Comparison of ENCODE assay signal across 18 cellular contexts in genomic region chr2:101331202-101331601, GRCh38. TPM values are rescaled to one million over a fixed set of nuclear protein-coding genes. Genes with fewer than 3 reads are reported as not detected.
A peak's percentile ranks its signal among the peaks of the same experiment; 100 is the strongest.
DNase-seq lines count a peak whose midpoint lies in the region; ATAC-seq, FAIRE-seq and TF ChIP-seq lines count a peak whose summit lies in the region.
"Had no signal": no experiment of that assay in that cellular context is flagged by ENCODE, and none has a peak within 500 bp of the region (broad histone marks: within the 10 kb centered on the region; RNA-seq: fewer than 3 reads in every experiment).

No MANE protein-coding gene starts in this region.

- H3K36me3 ChIP-seq in keratinocyte (ENCODE audit: control insufficient read depth in 2 of 2, extremely low read depth in 1 of 2, insufficient read depth in 2 of 2, low read length in 2 of 2) (no peaks in the 10 kb centered on the region), suprapubic skin (no peaks in the 10 kb centered on the region)
- H3K36me3 ChIP-seq: lower lobe of right lung, thyroid gland had no signal

- dilution Hi-C loops in keratinocyte (cut with MboI; ENCODE audit: extremely low pct_ligation_motif_present, low sequenced_read_pairs), result no loop called here

- ATAC-seq in activated naive CD4-positive, alpha-beta T cell treated with anti-CD3 and anti-CD28 coated beads, Interleukin-2, amount 50 U/mL, for 72 hours, result no peak
- ATAC-seq in HG03095 (IDR thresholded peaks at IDR 0.05; ENCODE audit: unreplicated experiment), result no peak
- ATAC-seq: PC-3 had no signal

- no peaks in the 10 kb centered on the region for H3K9me1 ChIP-seq in keratinocyte (ENCODE audit: control insufficient read depth, extremely low read depth, insufficient read depth, low read length)

- H3K4me1 ChIP-seq in keratinocyte (ENCODE audit: control insufficient read depth, extremely low read depth, insufficient read depth, low read length) (peaks cover 35% of the 10 kb centered on the region), suprapubic skin (peaks cover 43% of the 10 kb centered on the region)

- no peak for FAIRE-seq in keratinocyte (lab: Jason Lieb, UNC)

- H3K27ac Mint-ChIP-seq in activated naive CD4-positive, alpha-beta T cell treated with anti-CD3 and anti-CD28 coated beads, Interleukin-2, amount 50 U/mL, for 72 hours, result peak overlapping the region; percentile 37 to 81
- no peak overlapping the region for H3K27ac Mint-ChIP-seq in activated naive CD4-positive, alpha-beta T cell treated with anti-CD3 and anti-CD28 coated beads, Interleukin-2, amount 10 ng/mL, durations not matched to agents 7 days and 5 days
- peak overlapping the region; percentile 74 for H3K27ac Mint-ChIP-seq in activated T-helper 1 cell treated with anti-CD3 and anti-CD28 coated beads, Interleukin-12 subunit alpha, Interleukin-12 subunit beta, Interleukin-2, Interleukin-4 antibody, amounts not matched to agents 30 ng/mL and 10 ng/mL and 1 ng/mL, durations not matched to agents 14 hours and 24 hours and 36 hours
- H3K27ac Mint-ChIP-seq in CD14-positive monocyte, result peak overlapping the region in 3 of 7 donors; percentile 85 to 91 (median 88)

- H3K79me2 ChIP-seq in keratinocyte (ENCODE audit: control insufficient read depth, insufficient read depth, low read length), result no peaks in the 10 kb centered on the region

- no peak overlapping the region for H3K4me3 Mint-ChIP-seq in activated naive CD4-positive, alpha-beta T cell treated with anti-CD3 and anti-CD28 coated beads, Interleukin-2, amount 10 ng/mL, durations not matched to agents 7 days and 5 days
- H3K4me3 Mint-ChIP-seq in activated T-helper 1 cell treated with anti-CD3 and anti-CD28 coated beads, Interleukin-12 subunit alpha, Interleukin-12 subunit beta, Interleukin-2, Interleukin-4 antibody, amounts not matched to agents 30 ng/mL and 10 ng/mL and 1 ng/mL, durations not matched to agents 14 hours and 24 hours and 36 hours, result no peak overlapping the region
- H3K4me3 Mint-ChIP-seq in CD14-positive monocyte, result no peak overlapping the region
- H3K4me3 Mint-ChIP-seq: activated CD4-positive, alpha-beta T cell treated with anti-CD3 and anti-CD28 coated beads, Interleukin-2, amount 10 ng/mL, durations not matched to agents 24 days and 14 days had no signal

- H3K9me3 ChIP-seq in keratinocyte (ENCODE audit: control insufficient read depth, low read depth, low read length), result no peaks in the 10 kb centered on the region
- H3K9me3 ChIP-seq in suprapubic skin, result no peaks in the 10 kb centered on the region
- H3K9me3 ChIP-seq: lower lobe of right lung, thyroid gland had no signal

- CTCF ChIA-PET in activated naive CD4-positive, alpha-beta T cell treated with anti-CD3 and anti-CD28 coated beads, Interleukin-2, amount 10 ng/mL, durations not matched to agents 7 days and 5 days (lab: Charles Lee), result interaction anchor here (1.0 to 3.9 kb wide), 3 partner anchors 10 to 50 kb away, joined by 4 to 32 read pairs (median 4); partner anchors contain the start of gene RNF149

- peak overlapping the region; percentile 67 for H3K4me2 ChIP-seq in keratinocyte (ENCODE audit: control insufficient read depth, extremely low read depth, insufficient read depth, low read depth, low read length)

- intact Hi-C loops in activated T-helper 1 cell treated with anti-CD3 and anti-CD28 coated beads, Interleukin-12 subunit alpha, Interleukin-12 subunit beta, Interleukin-2, Interleukin-4 antibody, amounts not matched to agents 30 ng/mL and 10 ng/mL and 1 ng/mL, durations not matched to agents 14 hours and 24 hours and 36 hours (cut with micrococcal nuclease), result no loop called here
- intact Hi-C loops in CD14-positive monocyte (cut with micrococcal nuclease), result no loop called here

- H3K27me3 ChIP-seq in keratinocyte (ENCODE audit: control insufficient read depth, extremely low read depth, insufficient read depth, low read length) (no peaks in the 10 kb centered on the region), suprapubic skin (no peaks in the 10 kb centered on the region)
- H3K27me3 ChIP-seq: thyroid gland had no signal

- H3K9me3 Mint-ChIP-seq in activated naive CD4-positive, alpha-beta T cell treated with anti-CD3 and anti-CD28 coated beads, Interleukin-2, amount 50 U/mL, for 72 hours, result no peaks in the 10 kb centered on the region
- no peaks in the 10 kb centered on the region for H3K9me3 Mint-ChIP-seq in activated naive CD4-positive, alpha-beta T cell treated with anti-CD3 and anti-CD28 coated beads, Interleukin-2, amount 10 ng/mL, durations not matched to agents 7 days and 5 days
- no peaks in the 10 kb centered on the region for H3K9me3 Mint-ChIP-seq in activated T-helper 1 cell treated with anti-CD3 and anti-CD28 coated beads, Interleukin-12 subunit alpha, Interleukin-12 subunit beta, Interleukin-2, Interleukin-4 antibody, amounts not matched to agents 30 ng/mL and 10 ng/mL and 1 ng/mL, durations not matched to agents 14 hours and 24 hours and 36 hours
- peaks cover 0 to 2% (median 0%) of the 10 kb centered on the region in 7 donors for H3K9me3 Mint-ChIP-seq in CD14-positive monocyte
- H3K9me3 Mint-ChIP-seq: activated CD4-positive, alpha-beta T cell treated with anti-CD3 and anti-CD28 coated beads, Interleukin-2, amount 10 ng/mL, durations not matched to agents 24 days and 14 days; naive B cell had no signal

- no peak overlapping the region for H3K9ac ChIP-seq in keratinocyte (ENCODE audit: control insufficient read depth, extremely low read depth, insufficient read depth, low read length)

- H3K4me3 ChIP-seq in keratinocyte (ENCODE audit: control insufficient read depth in 2 of 3, extremely low read depth in 1 of 3, insufficient read depth in 2 of 3, low read depth in 1 of 3, low read length in 3 of 3) (no peak overlapping the region), suprapubic skin (no peak overlapping the region)
- H3K4me3 ChIP-seq: lower lobe of right lung, thyroid gland had no signal

- WGBS in suprapubic skin, result 56% methylated on average over 2 of the region's 2 CpGs

- no peak for TF ChIP-seq EP300 in suprapubic skin (IDR thresholded peaks at IDR 0.05)

- H3K27ac ChIP-seq in keratinocyte (ENCODE audit: control insufficient read depth, insufficient read depth, low read length) (peak overlapping the region; percentile 54), suprapubic skin (peak overlapping the region; percentile 87)
- H3K27ac ChIP-seq: thyroid gland had no signal

- no peak for TF ChIP-seq CTCF in keratinocyte (optimal IDR thresholded peaks at IDR 0.05 in 1 of 3, IDR thresholded peaks at IDR 0.05 in 1 of 3, conservative IDR thresholded peaks at IDR 0.05 in 1 of 3; ENCODE audit: extremely low read depth in 1 of 3, insufficient read depth in 2 of 3, low read length in 3 of 3)
- no peak for TF ChIP-seq CTCF in suprapubic skin (IDR thresholded peaks at IDR 0.05)
- TF ChIP-seq CTCF in CD14-positive monocyte (IDR thresholded peaks at IDR 0.05), result no peak

- peaks cover 26% of the 10 kb centered on the region for H3K4me1 Mint-ChIP-seq in activated naive CD4-positive, alpha-beta T cell treated with anti-CD3 and anti-CD28 coated beads, Interleukin-2, amount 10 ng/mL, durations not matched to agents 7 days and 5 days
- H3K4me1 Mint-ChIP-seq in activated T-helper 1 cell treated with anti-CD3 and anti-CD28 coated beads, Interleukin-12 subunit alpha, Interleukin-12 subunit beta, Interleukin-2, Interleukin-4 antibody, amounts not matched to agents 30 ng/mL and 10 ng/mL and 1 ng/mL, durations not matched to agents 14 hours and 24 hours and 36 hours (ENCODE audit: low read depth), result peaks cover 18% of the 10 kb centered on the region
- H3K4me1 Mint-ChIP-seq in CD14-positive monocyte, result peaks cover 14% of the 10 kb centered on the region

- no peaks in the 10 kb centered on the region for H4K20me1 ChIP-seq in keratinocyte (ENCODE audit: control insufficient read depth, extremely low read depth, insufficient read depth, low read length)

- H3K36me3 Mint-ChIP-seq in activated naive CD4-positive, alpha-beta T cell treated with anti-CD3 and anti-CD28 coated beads, Interleukin-2, amount 50 U/mL, for 72 hours, result no peaks in the 10 kb centered on the region
- H3K36me3 Mint-ChIP-seq in activated naive CD4-positive, alpha-beta T cell treated with anti-CD3 and anti-CD28 coated beads, Interleukin-2, amount 10 ng/mL, durations not matched to agents 7 days and 5 days, result peaks cover 2% of the 10 kb centered on the region
- peaks cover 1% of the 10 kb centered on the region for H3K36me3 Mint-ChIP-seq in activated T-helper 1 cell treated with anti-CD3 and anti-CD28 coated beads, Interleukin-12 subunit alpha, Interleukin-12 subunit beta, Interleukin-2, Interleukin-4 antibody, amounts not matched to agents 30 ng/mL and 10 ng/mL and 1 ng/mL, durations not matched to agents 14 hours and 24 hours and 36 hours (ENCODE audit: low read depth)
- H3K36me3 Mint-ChIP-seq in CD14-positive monocyte, result no peaks in the 10 kb centered on the region
- H3K36me3 Mint-ChIP-seq: naive B cell had no signal

- TF ChIP-seq POLR2A in suprapubic skin (IDR thresholded peaks at IDR 0.05), result no peak

- H2AFZ ChIP-seq in keratinocyte (ENCODE audit: control insufficient read depth, low read length), result peak overlapping the region; percentile 80

- no peaks in the 10 kb centered on the region for H3K27me3 Mint-ChIP-seq in activated naive CD4-positive, alpha-beta T cell treated with anti-CD3 and anti-CD28 coated beads, Interleukin-2, amount 10 ng/mL, durations not matched to agents 7 days and 5 days
- no peaks in the 10 kb centered on the region for H3K27me3 Mint-ChIP-seq in activated T-helper 1 cell treated with anti-CD3 and anti-CD28 coated beads, Interleukin-12 subunit alpha, Interleukin-12 subunit beta, Interleukin-2, Interleukin-4 antibody, amounts not matched to agents 30 ng/mL and 10 ng/mL and 1 ng/mL, durations not matched to agents 14 hours and 24 hours and 36 hours (ENCODE audit: insufficient read depth)
- H3K27me3 Mint-ChIP-seq in CD14-positive monocyte (ENCODE audit: low read depth in 3 of 3), result peaks cover 2 to 3% (median 2%) of the 10 kb centered on the region in 3 donors
- H3K27me3 Mint-ChIP-seq: activated CD4-positive, alpha-beta T cell treated with anti-CD3 and anti-CD28 coated beads, Interleukin-2, amount 10 ng/mL, durations not matched to agents 24 days and 14 days; naive B cell had no signal

- no peak for DNase-seq in activated naive CD4-positive, alpha-beta T cell treated with anti-CD3 and anti-CD28 coated beads, Interleukin-2, amount 50 U/mL, for 72 hours (ENCODE audit: low spot score in 2 of 2)
- no peak for DNase-seq in activated naive CD4-positive, alpha-beta T cell treated with anti-CD3 and anti-CD28 coated beads, Interleukin-2, amount 10 ng/mL, durations not matched to agents 7 days and 5 days
- DNase-seq in activated T-helper 1 cell treated with anti-CD3 and anti-CD28 coated beads, Interleukin-12 subunit alpha, Interleukin-12 subunit beta, Interleukin-2, Interleukin-4 antibody, amounts not matched to agents 30 ng/mL and 10 ng/mL and 1 ng/mL, durations not matched to agents 14 hours and 24 hours and 36 hours (ENCODE audit: low spot score), result no peak
- no peak for DNase-seq in keratinocyte (ENCODE audit: low read depth, low spot score)
- no peak for DNase-seq in suprapubic skin (ENCODE audit: low spot score in 2 of 2)
- DNase-seq in foreskin melanocyte, result no peak
- DNase-seq in CD14-positive monocyte (ENCODE audit: low spot score), result no peak
- DNase-seq: activated naive CD4-positive, alpha-beta T cell treated with anti-CD3 and anti-CD28 coated beads, Interleukin-2, amount 50 U/mL, for 16 hours; lower lobe of right lung; naive B cell; NCI-H1417; NCI-H2171; NCI-H748 treated with DMSO at 0.1 percent for 48 hours; PC-3; stimulated activated CD4-positive, alpha-beta T cell treated with anti-CD3 and anti-CD28 coated beads, Interleukin-12 subunit alpha, Interleukin-12 subunit beta, amount 100 ng/mL, for 4 hours; thyroid gland had no signal

RNA-seq across cellular contexts. Expression of gene RNF149, which starts 22.7 kb away (rescaled TPM):
- total RNA-seq in activated naive CD4-positive, alpha-beta T cell treated with anti-CD3 and anti-CD28 coated beads, Interleukin-2, amount 50 U/mL, for 72 hours, result 10 to 100 TPM; 46.8 to 54.1 TPM
- 54.8 and 55.9 TPM in 2 replicates for total RNA-seq in activated T-helper 1 cell treated with anti-CD3 and anti-CD28 coated beads, Interleukin-12 subunit alpha, Interleukin-12 subunit beta, Interleukin-2, Interleukin-4 antibody, amounts not matched to agents 30 ng/mL and 10 ng/mL and 1 ng/mL, durations not matched to agents 14 hours and 24 hours and 36 hours
- polyA plus RNA-seq in keratinocyte, result 40.5 to 68.0 TPM (median 47.1 TPM) in 3 replicates
- polyA plus RNA-seq in keratinocyte (2011; ENCODE audit: low read depth), result 33.8 TPM
- polyA plus RNA-seq in keratinocyte (2011; cell fraction: cytosol; rRNA removed), result 14.7 and 27.4 TPM in 2 replicates
- 87.2 and 116 TPM in 2 replicates for polyA plus RNA-seq in keratinocyte (2011; cell fraction: nucleus; rRNA removed)
- polyA plus RNA-seq in keratinocyte (2012; ENCODE audit: low replicate concordance), result 44.1 and 71.2 TPM in 2 replicates
- 14.3 to 51.5 TPM (median 30.2 TPM) in 3 replicates for polyA minus RNA-seq in keratinocyte
- 34.9 TPM for polyA minus RNA-seq in keratinocyte (2011; cell fraction: cytosol; rRNA and poly(A)+ RNA removed)
- 64.6 and 83.7 TPM in 2 replicates for polyA minus RNA-seq in keratinocyte (2011; cell fraction: nucleus; rRNA and poly(A)+ RNA removed)
- 100 to 1,000 TPM in 1 of 4 donors, 10 to 100 TPM in 3; 70.1 to 135 (median 77.7) TPM for total RNA-seq in suprapubic skin
- polyA plus RNA-seq in CD14-positive monocyte, result 100 to 1,000 TPM; 112 to 141 TPM

RNA-seq across cellular contexts. Expression of gene CREG2, which starts 56.1 kb away (rescaled TPM):
- total RNA-seq in activated naive CD4-positive, alpha-beta T cell treated with anti-CD3 and anti-CD28 coated beads, Interleukin-2, amount 50 U/mL, for 72 hours, result not detected
- total RNA-seq in activated T-helper 1 cell treated with anti-CD3 and anti-CD28 coated beads, Interleukin-12 subunit alpha, Interleukin-12 subunit beta, Interleukin-2, Interleukin-4 antibody, amounts not matched to agents 30 ng/mL and 10 ng/mL and 1 ng/mL, durations not matched to agents 14 hours and 24 hours and 36 hours, result not detected in 2 replicates
- 1.7 to 2.8 TPM (median 1.8 TPM) in 3 replicates for polyA plus RNA-seq in keratinocyte
- 0.20 TPM for polyA plus RNA-seq in keratinocyte (2011; ENCODE audit: low read depth)
- 1.3 and 3.0 TPM in 2 replicates for polyA plus RNA-seq in keratinocyte (2011; cell fraction: cytosol; rRNA removed)
- 1.8 and 2.5 TPM in 2 replicates for polyA plus RNA-seq in keratinocyte (2011; cell fraction: nucleus; rRNA removed)
- 0.54 and 1.1 TPM in 2 replicates for polyA plus RNA-seq in keratinocyte (2012; ENCODE audit: low replicate concordance)
- 0.19 to 0.96 TPM in 2 of 3 replicates, not detected in the other for polyA minus RNA-seq in keratinocyte
- polyA minus RNA-seq in keratinocyte (2011; cell fraction: cytosol; rRNA and poly(A)+ RNA removed), result 0.96 TPM
- polyA minus RNA-seq in keratinocyte (2011; cell fraction: nucleus; rRNA and poly(A)+ RNA removed), result 1.2 and 2.2 TPM in 2 replicates
- total RNA-seq in suprapubic skin, result 1 to 10 TPM in 1 of 4 donors, under 1 TPM in 1, not detected in 2; 0.17 to 1.3 TPM
- not detected for polyA plus RNA-seq in CD14-positive monocyte
- total RNA-seq: activated CD4-positive, alpha-beta T cell treated with anti-CD3 and anti-CD28 coated beads, Interleukin-2, amount 10 ng/mL, durations not matched to agents 24 days and 14 days; lower lobe of right lung; thyroid gland had no signal
